8 cellular contexts compared by ENCODE assay signal in the genomic region with DNA sequence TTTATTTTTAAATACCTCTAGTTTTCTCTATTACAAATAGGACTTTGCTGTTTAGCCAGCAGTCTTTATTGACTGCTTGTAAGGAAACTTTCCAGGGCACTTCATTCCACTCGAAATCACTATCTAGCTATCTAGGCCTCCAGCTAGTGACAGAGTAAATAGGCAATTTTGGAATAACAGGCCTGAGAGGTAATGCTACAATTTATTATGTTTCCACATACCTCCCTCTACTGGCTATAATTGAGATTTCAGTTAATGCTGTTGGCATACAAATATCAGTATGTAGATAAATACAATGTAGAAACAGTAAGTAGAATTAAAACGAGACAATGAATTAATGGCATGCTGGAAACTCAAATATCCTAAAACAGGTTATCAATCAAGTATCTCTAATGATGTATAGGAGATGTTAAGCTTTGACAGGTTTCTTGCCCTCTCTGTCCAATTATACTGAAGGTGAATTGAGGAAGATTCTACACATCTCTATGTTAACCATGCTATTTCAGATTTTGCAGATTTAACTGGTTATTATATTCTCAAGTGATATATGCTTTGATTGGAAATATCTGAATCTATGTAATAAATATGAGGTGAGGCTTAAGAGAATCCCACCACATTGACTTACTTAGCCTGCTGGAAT. TPM values are rescaled to one million over a fixed set of nuclear protein-coding genes. Genes with fewer than 3 reads are reported as not detected.
DNase-seq lines count a peak whose midpoint lies in the region; ATAC-seq and TF ChIP-seq lines count a peak whose summit lies in the region.

No MANE protein-coding gene starts in this region.

- intact Hi-C loops in Panc1 (cut with micrococcal nuclease; ENCODE audit: unreplicated experiment) (no loop called here), esophagus muscularis mucosa (cut with DNase I) (no loop called here)

- CTCF ChIA-PET in Panc1 (lab: Charles Lee) = no interaction called here

- ATAC-seq in HG03521 (IDR thresholded peaks at IDR 0.05; ENCODE audit: unreplicated experiment) (peak; percentile 58), Panc1 (peak; percentile 62; the same call in 1 of the 2 replicates), HG02798 (IDR thresholded peaks at IDR 0.05; ENCODE audit: poor library complexity, unreplicated experiment) (no peak)
- ATAC-seq in activated T-cell treated with anti-CD3 and anti-CD28 coated beads, Interleukin-2, amount 50 U/mL, for 72 hours (replicated peaks in 1 of 2) = no peak

- TF ChIP-seq POLR2A in esophagus muscularis mucosa (IDR thresholded peaks at IDR 0.05; ENCODE audit: low read depth) = no peak

- no peaks in the 10 kb centered on the region for H3K9me3 ChIP-seq in Panc1 (ENCODE audit: control insufficient read depth, insufficient read depth, low read depth, low read length)
- no peaks in the 10 kb centered on the region for H3K9me3 ChIP-seq in esophagus muscularis mucosa

- no peak overlapping the region for H3K27ac Mint-ChIP-seq in osteocyte (ENCODE audit: unreplicated experiment)
- no peak overlapping the region for H3K27ac Mint-ChIP-seq in activated T-cell treated with anti-CD3 and anti-CD28 coated beads, Interleukin-2, amount 50 U/mL, for 72 hours

- no peak overlapping the region for H3K4me3 Mint-ChIP-seq in osteocyte (ENCODE audit: unreplicated experiment)
- H3K4me3 Mint-ChIP-seq in activated T-cell treated with anti-CD3 and anti-CD28 coated beads, Interleukin-2, amount 50 U/mL, for 72 hours = no peak overlapping the region

- peak; percentile 52; the same call in 1 of the 2 replicates for TF ChIP-seq CTCF in Panc1 (IDR thresholded peaks at IDR 0.05)
- TF ChIP-seq CTCF in esophagus muscularis mucosa (IDR thresholded peaks at IDR 0.05) = peak; percentile 36 to 66 (median 53)
- peak; percentile 70 for TF ChIP-seq CTCF in osteocyte (IDR thresholded peaks at IDR 0.05)

- no peaks in the 10 kb centered on the region for H3K27me3 Mint-ChIP-seq in osteocyte (ENCODE audit: unreplicated experiment)
- H3K27me3 Mint-ChIP-seq in activated T-cell treated with anti-CD3 and anti-CD28 coated beads, Interleukin-2, amount 50 U/mL, for 72 hours (ENCODE audit: low read depth) = no peaks in the 10 kb centered on the region

- DNase-seq in NCI-H2171 treated with DMSO at 0.1 percent for 48 hours (lab: John Stamatoyannopoulos, UW) = peak; percentile 37
- DNase-seq in NCI-H2171 (lab: John Stamatoyannopoulos, UW) = no peak
- DNase-seq in Panc1 (ENCODE audit: low read depth, low spot score) = peak; percentile 15
- no peak for DNase-seq in esophagus muscularis mucosa (ENCODE audit: extremely low spot score)
- DNase-seq in osteocyte (ENCODE audit: extremely low spot score, unreplicated experiment) = no peak
- no peak for DNase-seq in activated T-cell treated with anti-CD3 and anti-CD28 coated beads, Interleukin-2, amount 50 U/mL, for 72 hours

- H3K36me3 Mint-ChIP-seq in osteocyte (ENCODE audit: unreplicated experiment) = peaks cover 13% of the 10 kb centered on the region
- H3K36me3 Mint-ChIP-seq in activated T-cell treated with anti-CD3 and anti-CD28 coated beads, Interleukin-2, amount 50 U/mL, for 72 hours (ENCODE audit: insufficient read depth in 2 of 2) = peaks cover 0 to 12% of the 10 kb centered on the region in 2 donors

- H3K27ac ChIP-seq in Panc1 (ENCODE audit: low read length) (no peak overlapping the region), esophagus muscularis mucosa (replicated peaks in 1 of 4) (no peak overlapping the region)

- H3K36me3 ChIP-seq in Panc1 (ENCODE audit: control insufficient read depth, insufficient read depth, low read length) (peaks cover 3% of the 10 kb centered on the region; the same call in 1 of the 2 replicates), esophagus muscularis mucosa (peaks cover 6 to 46% (median 19%) of the 10 kb centered on the region in 4 donors)

- POLR2A ChIA-PET in Panc1 (lab: Charles Lee) = no interaction called here

- H3K9me3 Mint-ChIP-seq in osteocyte (ENCODE audit: unreplicated experiment) = no peaks in the 10 kb centered on the region
- no peaks in the 10 kb centered on the region for H3K9me3 Mint-ChIP-seq in activated T-cell treated with anti-CD3 and anti-CD28 coated beads, Interleukin-2, amount 50 U/mL, for 72 hours

- BruUV-seq in Panc1 (replicated peaks; lab: Mats Ljungman, UMichigan) = no TSS peak

- WGBS in esophagus muscularis mucosa = 38% methylated on average over 2 of the region's 2 CpGs

- H3K27me3 ChIP-seq in Panc1 (ENCODE audit: control insufficient read depth, insufficient read depth, low read length) (no peaks in the 10 kb centered on the region), esophagus muscularis mucosa (no peaks in the 10 kb centered on the region)

- in situ Hi-C loops in Panc1 (cut with HindIII; ENCODE audit: low pct_unique_long_range_greater_than_20kb, low sequenced_read_pairs) = no loop called here

- H3K4me3 ChIP-seq in Panc1 (ENCODE audit: low read depth in 2 of 2, low read length in 2 of 2) (no peak overlapping the region), esophagus muscularis mucosa (no peak overlapping the region)

- H3K4me1 ChIP-seq in Panc1 (ENCODE audit: control insufficient read depth, insufficient read depth, low read length) = no peaks in the 10 kb centered on the region; the same call in 1 of the 2 replicates
- peaks cover 0 to 16% (median 13%) of the 10 kb centered on the region in 4 donors for H3K4me1 ChIP-seq in esophagus muscularis mucosa

- peaks cover 9% of the 10 kb centered on the region for H3K4me1 Mint-ChIP-seq in osteocyte (ENCODE audit: unreplicated experiment)
- H3K4me1 Mint-ChIP-seq in activated T-cell treated with anti-CD3 and anti-CD28 coated beads, Interleukin-2, amount 50 U/mL, for 72 hours (ENCODE audit: low read depth) = peaks cover 4% of the 10 kb centered on the region

- no peak for TF ChIP-seq EP300 in esophagus muscularis mucosa (IDR thresholded peaks at IDR 0.05)

RNA-seq across cellular contexts. Expression of a gene that starts 7.2 kb away (rescaled TPM):
- total RNA-seq in Panc1 (2021; ENCODE audit: unreplicated experiment) (15.2 TPM), esophagus muscularis mucosa (10 to 100 TPM; 27.8 to 41.1 (median 32.2) TPM), osteocyte (25.5 and 26.5 TPM in 2 replicates)
- 9.8 TPM for polyA plus RNA-seq in Panc1 (2012; ENCODE audit: insufficient read length)
- 10 to 100 TPM; 13.5 to 20.7 TPM for total RNA-seq in activated T-cell treated with anti-CD3 and anti-CD28 coated beads, Interleukin-2, amount 50 U/mL, for 72 hours

RNA-seq across cellular contexts. Expression of a gene that starts 29.7 kb away (rescaled TPM):
- total RNA-seq in Panc1 (2021; ENCODE audit: unreplicated experiment) (22.0 TPM), esophagus muscularis mucosa (10 to 100 TPM; 24.1 to 38.2 (median 28.2) TPM), osteocyte (48.3 and 56.2 TPM in 2 replicates)
- 6.4 TPM for polyA plus RNA-seq in Panc1 (2012; ENCODE audit: insufficient read length)
- 10 to 100 TPM; 11.4 to 13.3 TPM for total RNA-seq in activated T-cell treated with anti-CD3 and anti-CD28 coated beads, Interleukin-2, amount 50 U/mL, for 72 hours

RNA-seq across cellular contexts. Expression of a gene that starts 37.7 kb away (rescaled TPM):
- total RNA-seq in Panc1 (2021; ENCODE audit: unreplicated experiment) = not detected
- polyA plus RNA-seq in Panc1 (2012; ENCODE audit: insufficient read length) = not detected
- not detected for total RNA-seq in esophagus muscularis mucosa
- not detected in 2 replicates for total RNA-seq in osteocyte
- not detected for total RNA-seq in activated T-cell treated with anti-CD3 and anti-CD28 coated beads, Interleukin-2, amount 50 U/mL, for 72 hours

Comparison
In these comparisons a context has a peak if more than half of its experiments do, and no peak if none do; other contexts are left out.
1. DNase-seq: peak in NCI-H2171 treated with DMSO at 0.1 percent for 48 hours (single experiment) and Panc1 (single experiment); none in NCI-H2171 (single experiment), esophagus muscularis mucosa (single experiment), osteocyte (single experiment) and activated T-cell treated with anti-CD3 and anti-CD28 coated beads, Interleukin-2, amount 50 U/mL, for 72 hours (0 of 2).
2. ATAC-seq: peak in HG03521 (single experiment) and Panc1 (single experiment); none in HG02798 (single experiment) and activated T-cell treated with anti-CD3 and anti-CD28 coated beads, Interleukin-2, amount 50 U/mL, for 72 hours (0 of 2).
3. Peak in every context shown above with its lines, with median percentiles within 50 percentile points of each other: CTCF ChIP-seq.